24 cellular contexts compared by ENCODE assay signal in the genomic region with DNA sequence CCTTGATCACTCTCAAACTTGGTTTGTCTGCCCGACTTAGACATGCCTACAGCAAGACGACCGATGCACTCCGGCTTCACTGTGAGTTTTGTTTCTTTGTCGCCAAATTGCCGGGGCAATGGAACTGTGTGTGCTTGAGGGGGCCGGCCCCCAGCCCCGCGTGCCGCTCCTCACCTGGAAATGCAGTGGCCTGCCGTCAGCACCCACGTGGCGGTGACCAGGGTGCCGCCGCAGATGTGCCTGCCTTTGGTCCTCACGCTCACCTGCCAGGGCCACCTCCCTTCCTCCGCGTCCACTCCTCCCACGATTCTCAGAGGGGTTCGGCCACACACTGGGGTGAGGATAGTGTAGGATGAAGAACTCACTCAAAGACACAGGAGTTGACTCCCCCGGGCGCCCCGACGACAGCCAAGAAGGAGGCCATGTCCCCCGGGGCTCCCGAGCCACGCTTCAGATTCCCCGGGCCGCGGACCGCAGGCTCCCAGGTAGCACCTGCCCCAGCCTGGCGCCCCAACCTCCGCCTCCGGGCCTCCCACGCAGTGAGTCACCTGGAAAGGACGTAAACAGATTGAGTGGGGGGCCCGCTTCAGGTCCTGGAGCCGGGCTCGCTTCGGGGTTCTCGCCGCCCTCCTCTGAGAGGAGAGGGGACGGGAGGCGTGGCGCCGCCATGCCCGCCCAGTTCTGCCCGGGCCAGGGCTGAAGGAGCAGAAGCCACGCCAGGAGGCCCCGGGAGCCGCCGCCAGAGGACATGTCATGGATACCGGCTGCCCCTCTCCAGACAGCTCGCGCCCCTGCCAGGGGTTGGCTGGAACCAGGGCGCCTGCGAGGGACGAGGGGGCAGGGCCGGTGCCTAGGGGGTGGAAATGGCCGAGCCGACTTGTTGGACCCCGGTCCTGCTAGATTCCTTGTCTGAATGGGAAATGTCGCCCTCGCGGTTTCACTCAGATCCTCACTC. TPM values are rescaled to one million over a fixed set of nuclear protein-coding genes. Genes with fewer than 3 reads are reported as not detected.
"Had no signal": no experiment of that assay in that cellular context is flagged by ENCODE, and none has a peak within 500 bp of the region (broad histone marks: within the 10 kb centered on the region; RNA-seq: fewer than 3 reads in every experiment).

No MANE protein-coding gene starts in this region.

- DNase-seq: activated CD4-positive, alpha-beta T cell treated with anti-CD3 and anti-CD28 coated beads, Interleukin-2, amount 50 U/mL, for 4 hours; activated CD4-positive, CD25-positive, alpha-beta regulatory T cell treated with anti-CD3 and anti-CD28 coated beads, Interleukin-2, amount 50 U/mL, for 72 hours; activated naive CD4-positive, alpha-beta T cell; activated naive CD8-positive, alpha-beta T cell treated with anti-CD3 and anti-CD28 coated beads, Interleukin-2, amount 10 ng/mL, durations not matched to agents 7 days and 5 days; activated T-cell treated with anti-CD3 and anti-CD28 coated beads, Interleukin-2, amount 50 U/mL, for 1 hour; amygdala; caudate nucleus; endodermal cell; foreskin keratinocyte; kidney glomerular epithelial cell; naive thymus-derived CD4-positive, alpha-beta T cell; ovary; sigmoid colon; stimulated activated CD8-positive, alpha-beta memory T cell treated with anti-CD3 and anti-CD28 coated beads, Interleukin-4, amount 100 ng/mL, for 48 hours; stimulated activated naive CD4-positive, alpha-beta T cell treated with Interleukin-2 at 50 U/mL for 16 hours; SW 1271; T-helper 2 cell had no signal

- H3K4me3 ChIP-seq: dorsolateral prefrontal cortex, ovary, sigmoid colon, tibial nerve, vagina had no signal

- H3K27ac ChIP-seq: dorsolateral prefrontal cortex, epithelial cell of prostate, foreskin keratinocyte, ovary, sigmoid colon, tibial nerve, vagina, VCaP had no signal

- ATAC-seq: activated T-helper 17 cell treated with anti-CD3 and anti-CD28 coated beads, Interleukin-2, amount 50 U/mL, for 72 hours; foreskin keratinocyte; naive thymus-derived CD4-positive, alpha-beta T cell had no signal

RNA-seq across cellular contexts. Expression of gene MYL3, which starts 29.6 kb away (rescaled TPM):
- total RNA-seq: activated naive CD8-positive, alpha-beta T cell treated with anti-CD3 and anti-CD28 coated beads, Interleukin-2, amount 10 ng/mL, durations not matched to agents 7 days and 5 days; activated T-helper 17 cell treated with anti-CD3 and anti-CD28 coated beads, Interleukin-2, amount 50 U/mL, for 72 hours; foreskin keratinocyte; naive thymus-derived CD4-positive, alpha-beta T cell; pulmonary artery endothelial cell; vagina had no signal

RNA-seq across cellular contexts. Expression of gene PTH1R, which starts 43.9 kb away (rescaled TPM):
- total RNA-seq: activated naive CD8-positive, alpha-beta T cell treated with anti-CD3 and anti-CD28 coated beads, Interleukin-2, amount 10 ng/mL, durations not matched to agents 7 days and 5 days; activated T-helper 17 cell treated with anti-CD3 and anti-CD28 coated beads, Interleukin-2, amount 50 U/mL, for 72 hours; foreskin keratinocyte; naive thymus-derived CD4-positive, alpha-beta T cell had no signal
